Comparison of ENCODE assay signal across 9 cellular contexts in the genomic region with DNA sequence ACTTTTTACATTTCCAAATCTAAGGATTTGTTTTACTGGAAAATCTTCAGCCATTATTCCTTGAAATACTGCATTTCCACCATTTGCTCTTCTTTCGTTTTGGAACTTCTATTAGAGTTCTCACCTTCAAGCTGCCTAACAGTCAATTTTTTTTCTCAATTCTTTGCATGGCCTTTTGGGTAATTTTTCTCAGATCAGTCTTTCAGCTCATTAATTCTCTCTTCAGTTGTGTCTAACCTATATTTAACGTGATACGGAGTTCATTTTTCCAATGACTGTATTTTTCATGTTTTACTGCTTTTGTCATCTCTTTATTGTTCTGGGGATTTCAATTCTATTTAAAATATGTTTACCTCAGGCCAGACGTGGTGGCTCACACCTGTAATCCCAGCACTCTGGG.
"Had no signal": no experiment of that assay in that cellular context is flagged by ENCODE, and none has a peak within 500 bp of the region (broad histone marks: within the 10 kb centered on the region; RNA-seq: fewer than 3 reads in every experiment).

No MANE protein-coding gene starts in this region.

- H2AFZ ChIP-seq: GM23248, GM23338 had no signal

- H3K4me3 Mint-ChIP-seq: GM23338, H9, HFFc6 had no signal

- H3K27ac ChIP-seq: GM23248 had no signal

- H3K4me3 ChIP-seq: GM23248, GM23338, HAP-1 had no signal

- ATAC-seq: GM23338, HCT116 had no signal

- H3K9ac ChIP-seq: GM23248 had no signal

- H3K4me1 ChIP-seq: HAP-1 had no signal

- DNase-seq: GM23248, GOT3, H7, H9, HCEC 1CT, HFFc6 had no signal

- H3K4me2 ChIP-seq: GM23338 had no signal

- H3K36me3 ChIP-seq: HAP-1 had no signal

- H3K27ac Mint-ChIP-seq: GM23338, H9, HFFc6 had no signal
